Comparison of ENCODE assay signal across 1 cellular context in genomic region chr18:55790296-55790695, GRCh38.
A peak's percentile ranks its signal among the peaks of the same experiment; 100 is the strongest.
TF ChIP-seq lines count a peak whose summit lies in the region.

No MANE protein-coding gene starts in this region.

TF ChIP-seq in SK-N-SH, 30 proteins besides CTCF, POLR2A, EP300 and RAD21 (continued from another document):
- peak; percentile 72 for TF ChIP-seq MEF2A (IDR thresholded peaks at IDR 0.05; ENCODE audit: borderline replicate concordance, low read depth)
- peak; percentile 48; the same call in 1 of the 2 replicates for TF ChIP-seq POLR2AphosphoS5 (IDR thresholded peaks at IDR 0.05; ENCODE audit: low read depth, low read length)
- TF ChIP-seq USF2 (IDR thresholded peaks at IDR 0.05; ENCODE audit: borderline replicate concordance, low read depth, low read length), result no peak
- TF ChIP-seq TAF1 (IDR thresholded peaks at IDR 0.05; ENCODE audit: borderline replicate concordance, low read depth, low read length), result no peak
- TF ChIP-seq YY1 (IDR thresholded peaks at IDR 0.05; ENCODE audit: low read depth), result no peak
- no peak for TF ChIP-seq FOXJ3 (CRISPR knock-in tag; IDR thresholded peaks at IDR 0.05)
- TF ChIP-seq RXRA (IDR thresholded peaks at IDR 0.05; ENCODE audit: borderline replicate concordance, low read depth), result peak; percentile 46; the same call in 1 of the 2 replicates
- no peak for TF ChIP-seq ELF1 (IDR thresholded peaks at IDR 0.05)
- TF ChIP-seq IRF3 (IDR thresholded peaks at IDR 0.05; ENCODE audit: low read depth, low read length), result no peak
- no peak for TF ChIP-seq NFIC (IDR thresholded peaks at IDR 0.05; ENCODE audit: borderline replicate concordance)
- no peak for TF ChIP-seq SIN3A (IDR thresholded peaks at IDR 0.05; ENCODE audit: borderline replicate concordance, low read depth, low read length)
- peak; percentile 76; the same call in 1 of the 2 replicates for TF ChIP-seq TEAD4 (IDR thresholded peaks at IDR 0.05; ENCODE audit: borderline replicate concordance, insufficient read depth)
- peak; percentile 73 for TF ChIP-seq TCF12 (IDR thresholded peaks at IDR 0.05)
- TF ChIP-seq FOSL2 (IDR thresholded peaks at IDR 0.05; ENCODE audit: borderline replicate concordance, low read depth), result peak; percentile 93
- TF ChIP-seq CHD2 (IDR thresholded peaks at IDR 0.05; ENCODE audit: low read length, partially characterized antibody), result no peak
- TF ChIP-seq FOXM1 (IDR thresholded peaks at IDR 0.05; ENCODE audit: low read depth), result 0 out of 2 replicates have a peak, but pooled peaks have one; percentile 30
